Comparison of ENCODE assay signal across 8 cellular contexts in genomic region chr5:60699549-60700346, GRCh38. TPM values are rescaled to one million over a fixed set of nuclear protein-coding genes. Genes with fewer than 3 reads are reported as not detected.
DNase-seq lines count a peak whose midpoint lies in the region; ATAC-seq and TF ChIP-seq lines count a peak whose summit lies in the region.

A gene with protein sequence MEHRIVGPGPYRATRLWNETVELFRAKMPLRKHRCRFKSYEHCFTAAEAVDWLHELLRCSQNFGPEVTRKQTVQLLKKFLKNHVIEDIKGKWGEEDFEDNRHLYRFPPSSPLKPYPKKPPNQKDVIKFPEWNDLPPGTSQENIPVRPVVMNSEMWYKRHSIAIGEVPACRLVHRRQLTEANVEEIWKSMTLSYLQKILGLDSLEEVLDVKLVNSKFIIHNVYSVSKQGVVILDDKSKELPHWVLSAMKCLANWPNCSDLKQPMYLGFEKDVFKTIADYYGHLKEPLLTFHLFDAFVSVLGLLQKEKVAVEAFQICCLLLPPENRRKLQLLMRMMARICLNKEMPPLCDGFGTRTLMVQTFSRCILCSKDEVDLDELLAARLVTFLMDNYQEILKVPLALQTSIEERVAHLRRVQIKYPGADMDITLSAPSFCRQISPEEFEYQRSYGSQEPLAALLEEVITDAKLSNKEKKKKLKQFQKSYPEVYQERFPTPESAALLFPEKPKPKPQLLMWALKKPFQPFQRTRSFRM (minus strand): TSS chr5:60700166. CDS start chr5:60700093, 73 bp downstream.

- peaks cover 16 to 29% (median 29%) of the 10 kb centered on the region in 3 donors for H3K4me1 Mint-ChIP-seq in CD8-positive, alpha-beta memory T cell
- H3K4me1 Mint-ChIP-seq in activated CD4-positive, alpha-beta memory T cell treated with anti-CD3 and anti-CD28 coated beads for 36 hours (ENCODE audit: low read depth): peaks cover 18% of the 10 kb centered on the region

- intact Hi-C loops in activated CD4-positive, alpha-beta memory T cell treated with anti-CD3 and anti-CD28 coated beads for 36 hours (cut with micrococcal nuclease): loop anchor here (1.0 to 2.0 kb wide), 4 partner anchors 145 to 631 kb away; partner anchors contain the start of genes ELOVL7, ERCC8, NDUFAF2 and SMIM15
- intact Hi-C loops in lower lobe of right lung (cut with DNase I): no loop called here

- CTCF ChIA-PET in CD8-positive, alpha-beta memory T cell (lab: Charles Lee): interaction anchor here (0.7 to 2.0 kb wide), 8 partner anchors 10 to 31 kb away, joined by 3 to 6 read pairs (median 4); no protein-coding TSS in a partner anchor
- CTCF ChIA-PET in activated CD4-positive, alpha-beta memory T cell treated with anti-CD3 and anti-CD28 coated beads for 36 hours (lab: Charles Lee): interaction anchor here (0.7 to 2.0 kb wide), 12 partner anchors 10 to 1106 kb away, joined by 3 to 6 read pairs (median 3); no protein-coding TSS in a partner anchor

- no peaks in the 10 kb centered on the region for H3K9me3 ChIP-seq in CD8-positive, alpha-beta memory T cell (ENCODE audit: low read length)
- H3K9me3 ChIP-seq in duodenal mucosa (ENCODE audit: control insufficient read depth in 1 of 2, low read length in 2 of 2) (peaks cover 0 to 3% of the 10 kb centered on the region in 2 donors), lower lobe of right lung (no peaks in the 10 kb centered on the region)

- POLR2A ChIA-PET in CD8-positive, alpha-beta memory T cell (lab: Charles Lee): interaction anchor here (0.8 kb wide), 1 partner anchor 632 kb away, joined by 3 read pairs; the partner anchor contains the start of gene ZSWIM6
- POLR2A ChIA-PET in activated CD4-positive, alpha-beta memory T cell treated with anti-CD3 and anti-CD28 coated beads for 36 hours (lab: Charles Lee): interaction anchor here (1.0 to 1.5 kb wide), 4 partner anchors 11 to 632 kb away, joined by 3 to 6 read pairs (median 4); partner anchors contain the start of gene ELOVL7

- H3K36me3 ChIP-seq in CD8-positive, alpha-beta memory T cell (ENCODE audit: insufficient read depth, low read length): no peaks in the 10 kb centered on the region
- H3K36me3 ChIP-seq in duodenal mucosa (ENCODE audit: control insufficient read depth in 1 of 2, insufficient read depth in 2 of 2, low read length in 2 of 2) (no peaks in the 10 kb centered on the region), lower lobe of right lung (no peaks in the 10 kb centered on the region)

- peaks cover 0 to 2% (median 0%) of the 10 kb centered on the region in 3 donors for H3K36me3 Mint-ChIP-seq in CD8-positive, alpha-beta memory T cell
- H3K36me3 Mint-ChIP-seq in activated CD4-positive, alpha-beta memory T cell treated with anti-CD3 and anti-CD28 coated beads for 36 hours: no peaks in the 10 kb centered on the region

- H3K27ac ChIP-seq in CD8-positive, alpha-beta memory T cell (ENCODE audit: low read depth, low read length): peak within 1 kb of the TSS; percentile 74
- H3K27ac ChIP-seq in duodenal mucosa (ENCODE audit: low read depth, low read length) (peak within 1 kb of the TSS; percentile 59), lower lobe of right lung (peak within 1 kb of the TSS; percentile 74)

- peak within 1 kb of the TSS; percentile 82 to 85 for H3K9ac ChIP-seq in duodenal mucosa (ENCODE audit: low read depth in 1 of 2, low read length in 2 of 2)

- H3K4me3 Mint-ChIP-seq in CD8-positive, alpha-beta memory T cell: peak within 1 kb of the TSS; percentile 90 to 97 (median 93)
- H3K4me3 Mint-ChIP-seq in activated CD4-positive, alpha-beta memory T cell treated with anti-CD3 and anti-CD28 coated beads for 36 hours: peak within 1 kb of the TSS; percentile 87

- peak; percentile 78 to 84 (median 79) for DNase-seq in CD8-positive, alpha-beta memory T cell
- DNase-seq in NCI-H774 (lab: John Stamatoyannopoulos, UW) (peak; percentile 86), lower lobe of right lung (peak; percentile 88)
- peak; percentile 93 for DNase-seq in activated CD4-positive, alpha-beta memory T cell treated with anti-CD3 and anti-CD28 coated beads for 36 hours
- peak; percentile 32 to 80 (median 62) for DNase-seq in stimulated activated CD4-positive, alpha-beta T cell treated with anti-CD3 and anti-CD28 coated beads, TNF-alpha, amount 100 ng/mL, for 1 hour (ENCODE audit: low read depth in 3 of 3, low spot score in 1 of 3)

- peak within 1 kb of the TSS; percentile 1 to 97 (median 90) for H3K27ac Mint-ChIP-seq in CD8-positive, alpha-beta memory T cell
- H3K27ac Mint-ChIP-seq in activated CD4-positive, alpha-beta memory T cell treated with anti-CD3 and anti-CD28 coated beads for 36 hours: peak within 1 kb of the TSS; percentile 72

- H3K4me3 ChIP-seq in CD8-positive, alpha-beta memory T cell (ENCODE audit: low read length): peak within 1 kb of the TSS; percentile 82
- H3K4me3 ChIP-seq in duodenal mucosa (ENCODE audit: low read depth in 1 of 2, low read length in 2 of 2): peak within 1 kb of the TSS; percentile 92 to 99
- peak within 1 kb of the TSS; percentile 87 for H3K4me3 ChIP-seq in lower lobe of right lung

- peaks cover 19% of the 10 kb centered on the region for H3K4me1 ChIP-seq in CD8-positive, alpha-beta memory T cell (ENCODE audit: insufficient read depth, low read length)
- H3K4me1 ChIP-seq in duodenal mucosa (ENCODE audit: control insufficient read depth in 1 of 2, insufficient read depth in 2 of 2, low read length in 2 of 2): peaks cover 13 to 19% of the 10 kb centered on the region in 2 donors
- peaks cover 9% of the 10 kb centered on the region for H3K4me1 ChIP-seq in lower lobe of right lung

- no peaks in the 10 kb centered on the region for H3K27me3 ChIP-seq in CD8-positive, alpha-beta memory T cell (ENCODE audit: insufficient read depth, low read length, poor library complexity, severe bottlenecking)
- H3K27me3 ChIP-seq in duodenal mucosa (ENCODE audit: control insufficient read depth in 1 of 2, insufficient read depth in 2 of 2, low read length in 2 of 2) (no peaks in the 10 kb centered on the region), lower lobe of right lung (ENCODE audit: low read depth) (no peaks in the 10 kb centered on the region)

- no peaks in the 10 kb centered on the region for H3K9me3 Mint-ChIP-seq in CD8-positive, alpha-beta memory T cell
- H3K9me3 Mint-ChIP-seq in activated CD4-positive, alpha-beta memory T cell treated with anti-CD3 and anti-CD28 coated beads for 36 hours: no peaks in the 10 kb centered on the region

- ATAC-seq in GM19452 (IDR thresholded peaks at IDR 0.05; ENCODE audit: unreplicated experiment): peak; percentile 96
- peak; percentile 65 for ATAC-seq in HG03575 (IDR thresholded peaks at IDR 0.05; ENCODE audit: extremely low read depth, insufficient number of reproducible peaks, low FRiP score, unreplicated experiment)
- peak; percentile 96 to 99 for ATAC-seq in lower lobe of right lung

- no peak for TF ChIP-seq CTCF in lower lobe of right lung (IDR thresholded peaks at IDR 0.05)

- peaks cover 0 to 5% of the 10 kb centered on the region in 2 donors for H3K27me3 Mint-ChIP-seq in CD8-positive, alpha-beta memory T cell
- no peaks in the 10 kb centered on the region for H3K27me3 Mint-ChIP-seq in activated CD4-positive, alpha-beta memory T cell treated with anti-CD3 and anti-CD28 coated beads for 36 hours

RNA-seq across cellular contexts. Expression of the gene that starts here (rescaled TPM):
- 10 to 100 TPM; 11.3 to 14.7 TPM for total RNA-seq in CD8-positive, alpha-beta memory T cell
- 0.85 TPM for polyA plus RNA-seq in CD8-positive, alpha-beta memory T cell
- total RNA-seq in activated CD4-positive, alpha-beta memory T cell treated with anti-CD3 and anti-CD28 coated beads for 36 hours: 10 to 100 TPM; 33.2 to 33.6 TPM
- total RNA-seq in lower lobe of right lung: 0.30 TPM

Comparison
In these comparisons a context has a peak if more than half of its experiments do, and no peak if none do; other contexts are left out.
1. Peak in every context shown above with its lines: DNase-seq, ATAC-seq, H3K4me3 ChIP-seq and H3K27ac ChIP-seq.
2. Peak in DNase-seq, ATAC-seq, H3K4me3 ChIP-seq and H3K27ac ChIP-seq in lower lobe of right lung; RNA of the gene not detected or under 1 TPM.